In the genomic region with DNA sequence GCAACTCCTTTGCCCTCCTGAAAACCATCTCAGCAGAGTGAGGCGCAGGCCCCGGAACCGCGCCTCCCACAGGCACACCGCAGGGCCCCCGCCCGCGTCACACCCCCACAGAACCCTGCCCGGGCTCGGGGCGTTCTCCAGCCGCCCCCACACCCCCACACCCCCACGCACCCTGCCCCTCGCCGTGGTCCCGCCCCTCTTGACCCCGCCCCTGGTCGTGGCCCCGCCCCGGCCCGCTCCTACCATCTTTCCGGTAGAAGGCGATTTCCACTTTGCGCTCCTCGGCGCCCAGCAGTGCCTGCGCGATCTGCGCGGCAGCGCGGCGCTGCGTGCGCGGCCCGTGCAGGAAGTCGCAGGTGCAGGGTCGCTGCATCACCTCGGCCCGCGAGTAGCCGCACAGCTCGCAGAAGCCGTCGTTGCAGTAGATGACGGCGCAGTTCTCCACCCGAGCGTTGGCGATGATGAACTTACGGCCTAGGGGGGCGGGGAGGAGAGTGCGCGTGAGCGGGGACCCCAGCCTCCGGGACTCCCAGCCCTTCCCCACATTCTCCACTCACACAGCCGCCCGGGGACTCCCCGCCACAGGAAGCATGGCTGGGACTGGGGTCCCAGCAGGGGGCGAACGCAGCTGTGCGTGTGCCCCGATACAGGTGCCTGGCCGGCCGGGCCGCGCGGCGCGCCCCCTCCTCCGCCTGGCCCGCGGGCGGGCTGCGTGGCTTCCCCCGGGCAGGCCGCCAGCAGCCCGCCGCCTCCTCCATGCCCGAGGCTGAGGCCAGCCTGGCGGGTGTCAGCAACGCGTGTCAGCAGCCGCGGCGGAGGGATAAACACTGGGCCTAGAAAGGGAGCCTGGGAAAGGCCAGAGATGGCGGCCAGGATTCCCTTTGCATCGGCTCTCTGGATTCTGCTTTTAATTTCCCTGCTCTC, we compare ENCODE assay signal across 8 cellular contexts. TPM values are rescaled to one million over a fixed set of nuclear protein-coding genes. Genes with fewer than 3 reads are reported as not detected.
DNase-seq lines count a peak whose midpoint lies in the region; ATAC-seq, FAIRE-seq and TF ChIP-seq lines count a peak whose summit lies in the region.

No MANE protein-coding gene starts in this region.

- FAIRE-seq in K562 (lab: Jason Lieb, UNC) = peak; percentile 51

- H3K4me3 Mint-ChIP-seq in T-helper 2 cell treated with Interferon-gamma antibody and Interleukin-4, amounts not matched to agents 5 μg/mL and 100 μg/mL, for 36 hours = peak overlapping the region; percentile 86

- 1% methylated on average over 77 of the region's 89 CpGs for WGBS in K562 (ENCODE audit: insufficient coverage, low coverage, missing lambda C conversion rate)

- H3K27me3 Mint-ChIP-seq in T-helper 2 cell treated with Interferon-gamma antibody and Interleukin-4, amounts not matched to agents 5 μg/mL and 100 μg/mL, for 36 hours (ENCODE audit: low read depth) = peaks cover 32% of the 10 kb centered on the region

- H3K9ac ChIP-seq in K562 (ENCODE audit: insufficient read depth in 1 of 2, low read depth in 2 of 2, low read length in 2 of 2) = peak overlapping the region; percentile 44 to 88

- peak; percentile 84 for DNase-seq in COLO668 (lab: John Stamatoyannopoulos, UW; ENCODE audit: unreplicated experiment)
- DNase-seq in KBM-7 = peak; percentile 51
- peak; percentile 62 for DNase-seq in T-helper 2 cell treated with Interferon-gamma antibody and Interleukin-4, amounts not matched to agents 5 μg/mL and 100 μg/mL, for 36 hours (ENCODE audit: low spot score)
- peak; percentile 89 to 98 (median 96) for DNase-seq in K562 (ENCODE audit: extremely low read depth in 1 of 4, low spot score in 3 of 4)
- DNase-seq in kidney glomerular epithelial cell (lab: John Stamatoyannopoulos, UW) = peak; percentile 12
- DNase-seq in stimulated activated CD4-positive, alpha-beta T cell treated with anti-CD3 and anti-CD28 coated beads, Interleukin-2, amount 100 ng/mL, for 24 hours = peak; percentile 77 to 82

- BruUV-seq in K562 (replicated peaks; lab: Mats Ljungman, UMichigan) = no TSS peak

- CTCF ChIA-PET in K562 (lab: Yijun Ruan, JAX; ENCODE audit: low intra/inter-chr PET ratio) = interaction anchor here (0.6 to 1.4 kb wide), 4 partner anchors 16 to 269 kb away, joined by 3 read pairs; a partner anchor contains a TSS

- ATAC-seq in GM19463 (IDR thresholded peaks at IDR 0.05; ENCODE audit: unreplicated experiment) = peak; percentile 59
- peak; percentile 72 for ATAC-seq in K562
- no peak for ATAC-seq in HG03378 (IDR thresholded peaks at IDR 0.05; ENCODE audit: unreplicated experiment)

- H3K4me3 ChIP-seq in K562 = peak overlapping the region; percentile 54

- H3K27ac ChIP-seq in K562 (ENCODE audit: extremely low read depth, low read depth, low read length) = peak overlapping the region; percentile 60

- H3K79me2 ChIP-seq in K562 (ENCODE audit: control insufficient read depth, insufficient read depth, low read length) = peaks cover 28% of the 10 kb centered on the region

- peaks cover 24% of the 10 kb centered on the region; the same call in 2 of the 3 replicates for H3K36me3 ChIP-seq in K562 (ENCODE audit: control insufficient read depth, insufficient read depth, low read length)

- H3K9me1 ChIP-seq in K562 (ENCODE audit: control insufficient read depth, insufficient read depth, low read length) = peaks cover 5% of the 10 kb centered on the region

- no peak for TF ChIP-seq EP300 in K562 (IDR thresholded peaks at IDR 0.05; ENCODE audit: low read length)

- peak; percentile 32 to 42; a peak in 2 of 4 replicates for TF ChIP-seq RAD21 in K562 (CRISPR knock-in tag; conservative IDR thresholded peaks at IDR 0.05 in 1 of 2, IDR thresholded peaks at IDR 0.05 in 1 of 2)

- TF ChIP-seq POLR2A in K562 (conservative IDR thresholded peaks at IDR 0.05) = peak; percentile 75

- peak overlapping the region; percentile 57 for H3K27ac Mint-ChIP-seq in T-helper 2 cell treated with Interferon-gamma antibody and Interleukin-4, amounts not matched to agents 5 μg/mL and 100 μg/mL, for 36 hours

- H3K4me1 ChIP-seq in K562 (replicated peaks in 1 of 2; ENCODE audit: control insufficient read depth in 2 of 2, insufficient read depth in 2 of 2, low read length in 2 of 2) = peaks cover 50 to 86% of the 10 kb centered on the region in 2 experiments

- peak overlapping the region; percentile 94 for H3K4me2 ChIP-seq in K562 (ENCODE audit: insufficient read depth, low read length)

- POLR2A ChIA-PET in K562 (lab: Yijun Ruan, JAX) = interaction anchor here (0.5 to 1.6 kb wide), 8 partner anchors 9 to 225 kb away, joined by 3 to 8 read pairs (median 3); no protein-coding TSS in a partner anchor

- no peaks in the 10 kb centered on the region for H3K9me3 Mint-ChIP-seq in T-helper 2 cell treated with Interferon-gamma antibody and Interleukin-4, amounts not matched to agents 5 μg/mL and 100 μg/mL, for 36 hours

- TF ChIP-seq CTCF in K562 (IDR thresholded peaks at IDR 0.05 in 2 of 3, conservative IDR thresholded peaks at IDR 0.05 in 1 of 3; ENCODE audit: insufficient read depth in 2 of 3, low read depth in 1 of 3, low read length in 3 of 3) = peak; percentile 55 to 65 (median 61)

- no peaks in the 10 kb centered on the region for H3K36me3 Mint-ChIP-seq in T-helper 2 cell treated with Interferon-gamma antibody and Interleukin-4, amounts not matched to agents 5 μg/mL and 100 μg/mL, for 36 hours (ENCODE audit: low read depth)

- H3K9me3 ChIP-seq in K562 (replicated peaks; ENCODE audit: control insufficient read depth, insufficient read depth, low read depth, low read length) = no peaks in the 10 kb centered on the region

- intact Hi-C loops in K562 (cut with micrococcal nuclease) = no loop called here

- in situ Hi-C loops in KBM-7 (cut with MboI; ENCODE audit: low pct_unique_long_range_greater_than_20kb, low sequenced_read_pairs) = no loop called here
- in situ Hi-C loops in K562 (cut with MboI) = no loop called here

- peaks cover 18% of the 10 kb centered on the region for H3K4me1 Mint-ChIP-seq in T-helper 2 cell treated with Interferon-gamma antibody and Interleukin-4, amounts not matched to agents 5 μg/mL and 100 μg/mL, for 36 hours (ENCODE audit: low read depth)

- peaks cover 0 to 1% of the 10 kb centered on the region in 2 experiments; a peak in 2 of 5 replicates for H3K27me3 ChIP-seq in K562 (ENCODE audit: control insufficient read depth in 2 of 2, insufficient read depth in 2 of 2, low read length in 2 of 2)

- H4K20me1 ChIP-seq in K562 (replicated peaks; ENCODE audit: control insufficient read depth, insufficient read depth, low read length) = peaks cover 4% of the 10 kb centered on the region; the same call in 1 of the 2 replicates

- peak overlapping the region; percentile 96 for H2AFZ ChIP-seq in K562 (ENCODE audit: low read depth, low read length)

RNA-seq across cellular contexts. Expression of a gene that starts 3.4 kb away (rescaled TPM):
- 101 and 344 TPM in 2 replicates for total RNA-seq in K562 (2011; cell fraction: chromatin; rRNA removed; ENCODE audit: low replicate concordance)
- total RNA-seq in K562 (2011; cell fraction: nucleolus; rRNA removed) = 421 and 427 TPM in 2 replicates
- 291 and 342 TPM in 2 replicates for total RNA-seq in K562 (2011; cell fraction: nucleoplasm; rRNA removed)
- total RNA-seq in K562 (2014; rRNA removed) (326 and 470 TPM in 2 replicates), K562 (2014; rRNA removed; fragmentation: Illumina TruSeq; extraction: Trizol) (63.4 and 97.8 TPM in 2 replicates), K562 (2015; rRNA removed; fragmentation: Illumina TruSeq; extraction: Trizol) (215 and 218 TPM in 2 replicates), K562 (2021) (368 and 385 TPM in 2 replicates)
- polyA plus RNA-seq in K562 (2011; rRNA removed) (125 and 154 TPM in 2 replicates), K562 (2014; fragmentation: Illumina TruSeq; extraction: Trizol) (222 and 298 TPM in 2 replicates), K562 (2014; fragmentation: Nextera tagmentation; extraction: Ambion mirVana) (10 to 100 TPM; 18.1 to 29.0 TPM), K562 (2014; rRNA removed) (251 and 295 TPM in 2 replicates)
- 184 and 684 TPM in 2 replicates for polyA plus RNA-seq in K562 (2011; cell fraction: cytosol; rRNA removed)
- polyA plus RNA-seq in K562 (2011; cell fraction: nucleus; rRNA removed) = 202 and 446 TPM in 2 replicates
- 270 and 304 TPM in 2 replicates for polyA plus RNA-seq in K562 (2012)
- 46.2 and 123 TPM in 2 replicates for polyA minus RNA-seq in K562 (2011; rRNA and poly(A)+ RNA removed)
- polyA minus RNA-seq in K562 (2011; cell fraction: cytosol; rRNA and poly(A)+ RNA removed) = 133 and 200 TPM in 2 replicates
- polyA minus RNA-seq in K562 (2011; cell fraction: nucleus; rRNA and poly(A)+ RNA removed) = 111 and 144 TPM in 2 replicates

RNA-seq across cellular contexts. Expression of a gene that starts 16.1 kb away (rescaled TPM):
- total RNA-seq in K562 (2011; cell fraction: chromatin; rRNA removed; ENCODE audit: low replicate concordance) = 17.7 and 69.8 TPM in 2 replicates
- 82.0 and 87.6 TPM in 2 replicates for total RNA-seq in K562 (2011; cell fraction: nucleolus; rRNA removed)
- 40.3 and 46.6 TPM in 2 replicates for total RNA-seq in K562 (2011; cell fraction: nucleoplasm; rRNA removed)
- total RNA-seq in K562 (2014; rRNA removed) = 121 and 170 TPM in 2 replicates
- 3.1 and 4.3 TPM in 2 replicates for total RNA-seq in K562 (2014; rRNA removed; fragmentation: Illumina TruSeq; extraction: Trizol)
- total RNA-seq in K562 (2015; rRNA removed; fragmentation: Illumina TruSeq; extraction: Trizol) = 43.2 and 45.8 TPM in 2 replicates
- 111 and 124 TPM in 2 replicates for total RNA-seq in K562 (2021)
- polyA plus RNA-seq in K562 (2011; rRNA removed) = 23.6 and 47.3 TPM in 2 replicates
- polyA plus RNA-seq in K562 (2011; cell fraction: cytosol; rRNA removed) = 58.9 and 221 TPM in 2 replicates
- polyA plus RNA-seq in K562 (2011; cell fraction: nucleus; rRNA removed) = 50.4 and 106 TPM in 2 replicates
- 87.2 and 107 TPM in 2 replicates for polyA plus RNA-seq in K562 (2012)
- polyA plus RNA-seq in K562 (2014; fragmentation: Illumina TruSeq; extraction: Trizol) = 23.6 and 88.1 TPM in 2 replicates
- polyA plus RNA-seq in K562 (2014; fragmentation: Nextera tagmentation; extraction: Ambion mirVana) = 1 to 10 TPM; 1.1 to 2.9 TPM
- 102 and 118 TPM in 2 replicates for polyA plus RNA-seq in K562 (2014; rRNA removed)
- 11.7 and 21.2 TPM in 2 replicates for polyA minus RNA-seq in K562 (2011; rRNA and poly(A)+ RNA removed)
- polyA minus RNA-seq in K562 (2011; cell fraction: cytosol; rRNA and poly(A)+ RNA removed) = 65.3 and 77.5 TPM in 2 replicates
- 35.9 and 37.0 TPM in 2 replicates for polyA minus RNA-seq in K562 (2011; cell fraction: nucleus; rRNA and poly(A)+ RNA removed)

RNA-seq across cellular contexts. Expression of a gene that starts 49.6 kb away (rescaled TPM):
- 3.9 and 10.1 TPM in 2 replicates for total RNA-seq in K562 (2011; cell fraction: chromatin; rRNA removed; ENCODE audit: low replicate concordance)
- total RNA-seq in K562 (2011; cell fraction: nucleolus; rRNA removed) = 5.8 and 7.7 TPM in 2 replicates
- 4.8 and 12.4 TPM in 2 replicates for total RNA-seq in K562 (2011; cell fraction: nucleoplasm; rRNA removed)
- 2.0 and 2.1 TPM in 2 replicates for total RNA-seq in K562 (2014; rRNA removed)
- 0.64 and 1.2 TPM in 2 replicates for total RNA-seq in K562 (2014; rRNA removed; fragmentation: Illumina TruSeq; extraction: Trizol)
- total RNA-seq in K562 (2015; rRNA removed; fragmentation: Illumina TruSeq; extraction: Trizol) = 0.29 and 0.90 TPM in 2 replicates
- total RNA-seq in K562 (2021) = 2.2 and 4.7 TPM in 2 replicates
- polyA plus RNA-seq in K562 (2011; rRNA removed) = 1.3 and 1.7 TPM in 2 replicates
- 1.2 and 1.7 TPM in 2 replicates for polyA plus RNA-seq in K562 (2011; cell fraction: cytosol; rRNA removed)
- 5.9 and 13.7 TPM in 2 replicates for polyA plus RNA-seq in K562 (2011; cell fraction: nucleus; rRNA removed)
- polyA plus RNA-seq in K562 (2012) = 6.6 and 7.2 TPM in 2 replicates
- 0.92 and 1.4 TPM in 2 replicates for polyA plus RNA-seq in K562 (2014; fragmentation: Illumina TruSeq; extraction: Trizol)
- polyA plus RNA-seq in K562 (2014; fragmentation: Nextera tagmentation; extraction: Ambion mirVana) = 1 to 10 TPM; 5.0 to 6.9 TPM
- polyA plus RNA-seq in K562 (2014; rRNA removed) = 2.7 and 8.0 TPM in 2 replicates
- 0.27 and 0.63 TPM in 2 replicates for polyA minus RNA-seq in K562 (2011; rRNA and poly(A)+ RNA removed)
- not detected in 2 replicates for polyA minus RNA-seq in K562 (2011; cell fraction: cytosol; rRNA and poly(A)+ RNA removed)
- 1.00 and 2.6 TPM in 2 replicates for polyA minus RNA-seq in K562 (2011; cell fraction: nucleus; rRNA and poly(A)+ RNA removed)

RNA-seq across cellular contexts. Expression of a gene that starts 53.5 kb away (rescaled TPM):
- total RNA-seq in K562 (2011; cell fraction: chromatin; rRNA removed; ENCODE audit: low replicate concordance) = 193 and 406 TPM in 2 replicates
- total RNA-seq in K562 (2011; cell fraction: nucleolus; rRNA removed) = 266 and 270 TPM in 2 replicates
- total RNA-seq in K562 (2011; cell fraction: nucleoplasm; rRNA removed) = 209 and 255 TPM in 2 replicates
- total RNA-seq in K562 (2014; rRNA removed) (63.5 and 79.1 TPM in 2 replicates), K562 (2014; rRNA removed; fragmentation: Illumina TruSeq; extraction: Trizol) (16.9 and 21.9 TPM in 2 replicates), K562 (2015; rRNA removed; fragmentation: Illumina TruSeq; extraction: Trizol) (36.3 and 38.0 TPM in 2 replicates), K562 (2021) (106 and 109 TPM in 2 replicates)
- polyA plus RNA-seq in K562 (2011; rRNA removed) (27.0 and 42.2 TPM in 2 replicates), K562 (2014; fragmentation: Illumina TruSeq; extraction: Trizol) (61.4 and 89.2 TPM in 2 replicates), K562 (2014; fragmentation: Nextera tagmentation; extraction: Ambion mirVana) (1 to 10 TPM; 7.6 to 9.2 TPM), K562 (2014; rRNA removed) (73.6 and 81.3 TPM in 2 replicates)
- 44.7 and 109 TPM in 2 replicates for polyA plus RNA-seq in K562 (2011; cell fraction: cytosol; rRNA removed)
- 87.0 and 201 TPM in 2 replicates for polyA plus RNA-seq in K562 (2011; cell fraction: nucleus; rRNA removed)
- 64.3 and 65.5 TPM in 2 replicates for polyA plus RNA-seq in K562 (2012)
- polyA minus RNA-seq in K562 (2011; rRNA and poly(A)+ RNA removed) = 23.8 and 38.7 TPM in 2 replicates
- polyA minus RNA-seq in K562 (2011; cell fraction: cytosol; rRNA and poly(A)+ RNA removed) = 44.9 and 63.6 TPM in 2 replicates
- polyA minus RNA-seq in K562 (2011; cell fraction: nucleus; rRNA and poly(A)+ RNA removed) = 54.3 and 64.6 TPM in 2 replicates

Comparison
In these comparisons a context has a peak if more than half of its experiments do, and no peak if none do; other contexts are left out.
1. DNase-seq: peak in every context shown above with its lines; median percentile 96 in K562; 84 in COLO668; 80 in stimulated activated CD4-positive, alpha-beta T cell treated with anti-CD3 and anti-CD28 coated beads, Interleukin-2, amount 100 ng/mL, for 24 hours; 62 in T-helper 2 cell treated with Interferon-gamma antibody and Interleukin-4, amounts not matched to agents 5 μg/mL and 100 μg/mL, for 36 hours; 51 in KBM-7; 12 in kidney glomerular epithelial cell.